In genomic region chr2:33765122-33765521, GRCh38 we compare ENCODE assay signal across 1 cellular context.
TF ChIP-seq lines count a peak whose summit lies in the region.

No MANE protein-coding gene starts in this region.

TF ChIP-seq in K562, 482 proteins besides CTCF, POLR2A, EP300 and RAD21:
- TF ChIP-seq ZSCAN32 (CRISPR knock-in tag; IDR thresholded peaks at IDR 0.05): no peak
- peak; percentile 52 for TF ChIP-seq RFX1 (IDR thresholded peaks at IDR 0.05)
TF ChIP-seq in K562: peak in this region for 1.
